ENCODE assay signal across 8 cellular contexts in genomic region chr19:3046621-3047306, GRCh38. TPM values are rescaled to one million over a fixed set of nuclear protein-coding genes. Genes with fewer than 3 reads are reported as not detected.
A peak's percentile ranks its signal among the peaks of the same experiment; 100 is the strongest.
DNase-seq lines count a peak whose midpoint lies in the region; ATAC-seq, FAIRE-seq and TF ChIP-seq lines count a peak whose summit lies in the region.

No MANE protein-coding gene starts in this region.

- H3K4me1 Mint-ChIP-seq in activated CD4-positive, alpha-beta memory T cell treated with anti-CD3 and anti-CD28 coated beads, Interleukin-2, amount 10 ng/mL, durations not matched to agents 7 days and 5 days: peaks cover 9% of the 10 kb centered on the region
- H3K4me1 Mint-ChIP-seq in activated T-cell treated with anti-CD3 and anti-CD28 coated beads, Interleukin-2, amount 50 U/mL, for 24 hours (ENCODE audit: low read depth): peaks cover 12% of the 10 kb centered on the region

- H3K27ac ChIP-seq in esophagus (ENCODE audit: low read depth in 2 of 2, low read length in 1 of 2) (peak overlapping the region; percentile 44 to 79), pancreas (peak overlapping the region in 2 of 4 donors; percentile 58 to 68)

- DNase-seq in DMS153 (lab: John Stamatoyannopoulos, UW): peak; percentile 59
- peak; percentile 52 for DNase-seq in NCI-H2196 (lab: John Stamatoyannopoulos, UW; ENCODE audit: unreplicated experiment)
- peak in 2 of 6 donors; percentile 65 to 72 for DNase-seq in pancreas
- no peak for DNase-seq in NCI-H1048 (lab: John Stamatoyannopoulos, UW)
- DNase-seq in activated CD4-positive, alpha-beta memory T cell treated with anti-CD3 and anti-CD28 coated beads, Interleukin-2, amount 10 ng/mL, durations not matched to agents 7 days and 5 days: no peak
- no peak for DNase-seq in activated T-cell treated with anti-CD3 and anti-CD28 coated beads, Interleukin-2, amount 50 U/mL, for 24 hours
- DNase-seq in MV-4-11 (lab: John Stamatoyannopoulos, UW): no peak

- H3K27me3 ChIP-seq in esophagus (ENCODE audit: control insufficient read depth in 1 of 2, insufficient read depth in 2 of 2, low read length in 2 of 2) (no peaks in the 10 kb centered on the region), pancreas (no peaks in the 10 kb centered on the region)

- H3K4me1 ChIP-seq in esophagus (ENCODE audit: control insufficient read depth in 2 of 2, insufficient read depth in 2 of 2, low read length in 1 of 2) (peaks cover 0 to 6% of the 10 kb centered on the region in 2 donors), pancreas (peaks cover 0 to 3% (median 0%) of the 10 kb centered on the region in 3 donors)

- intact Hi-C loops in pancreas (cut with DNase I): no loop called here

- H3K9me3 ChIP-seq in esophagus (ENCODE audit: control insufficient read depth in 2 of 2, insufficient read depth in 1 of 2, low read depth in 1 of 2, low read length in 1 of 2) (no peaks in the 10 kb centered on the region), pancreas (no peaks in the 10 kb centered on the region)

- 3 to 5% methylated on average over 13 to 30 of the region's 33 CpGs for WGBS in esophagus, 2 donors
- WGBS in pancreas, 2 donors: 3 to 8% methylated on average over 23 to 31 of the region's 33 CpGs

- no peak overlapping the region for H3K27ac Mint-ChIP-seq in activated CD4-positive, alpha-beta memory T cell treated with anti-CD3 and anti-CD28 coated beads, Interleukin-2, amount 10 ng/mL, durations not matched to agents 7 days and 5 days
- H3K27ac Mint-ChIP-seq in activated T-cell treated with anti-CD3 and anti-CD28 coated beads, Interleukin-2, amount 50 U/mL, for 24 hours: no peak overlapping the region

- POLR2A ChIA-PET in activated CD4-positive, alpha-beta memory T cell treated with anti-CD3 and anti-CD28 coated beads, Interleukin-2, amount 10 ng/mL, durations not matched to agents 7 days and 5 days (lab: Charles Lee): interaction anchor here (1.1 kb wide), 1 partner anchor 11 kb away, joined by 5 read pairs; no protein-coding TSS in a partner anchor

- FAIRE-seq in pancreas (lab: Jason Lieb, UNC): no peak

- no peaks in the 10 kb centered on the region for H3K36me3 Mint-ChIP-seq in activated CD4-positive, alpha-beta memory T cell treated with anti-CD3 and anti-CD28 coated beads, Interleukin-2, amount 10 ng/mL, durations not matched to agents 7 days and 5 days (ENCODE audit: low read depth)
- H3K36me3 Mint-ChIP-seq in activated T-cell treated with anti-CD3 and anti-CD28 coated beads, Interleukin-2, amount 50 U/mL, for 24 hours (ENCODE audit: low read depth): no peaks in the 10 kb centered on the region

- no peak for TF ChIP-seq CTCF in pancreas (IDR thresholded peaks at IDR 0.05)

- ATAC-seq in pancreas: peak; percentile 35 to 62 (median 59)

- no peaks in the 10 kb centered on the region for H3K9me3 Mint-ChIP-seq in activated CD4-positive, alpha-beta memory T cell treated with anti-CD3 and anti-CD28 coated beads, Interleukin-2, amount 10 ng/mL, durations not matched to agents 7 days and 5 days
- no peaks in the 10 kb centered on the region for H3K9me3 Mint-ChIP-seq in activated T-cell treated with anti-CD3 and anti-CD28 coated beads, Interleukin-2, amount 50 U/mL, for 24 hours

- H3K27me3 Mint-ChIP-seq in activated CD4-positive, alpha-beta memory T cell treated with anti-CD3 and anti-CD28 coated beads, Interleukin-2, amount 10 ng/mL, durations not matched to agents 7 days and 5 days: peaks cover 9% of the 10 kb centered on the region
- H3K27me3 Mint-ChIP-seq in activated T-cell treated with anti-CD3 and anti-CD28 coated beads, Interleukin-2, amount 50 U/mL, for 24 hours: no peaks in the 10 kb centered on the region

- H3K36me3 ChIP-seq in esophagus (ENCODE audit: control insufficient read depth in 2 of 2, insufficient read depth in 2 of 2, low read length in 1 of 2): no peaks in the 10 kb centered on the region
- H3K36me3 ChIP-seq in pancreas: no peaks in the 10 kb centered on the region

- CTCF ChIA-PET in activated CD4-positive, alpha-beta memory T cell treated with anti-CD3 and anti-CD28 coated beads, Interleukin-2, amount 10 ng/mL, durations not matched to agents 7 days and 5 days (lab: Charles Lee): interaction anchor here (0.8 kb wide), 1 partner anchor 14 kb away, joined by 3 read pairs; no protein-coding TSS in a partner anchor

- no peak overlapping the region for H3K4me3 Mint-ChIP-seq in activated CD4-positive, alpha-beta memory T cell treated with anti-CD3 and anti-CD28 coated beads, Interleukin-2, amount 10 ng/mL, durations not matched to agents 7 days and 5 days
- no peak overlapping the region for H3K4me3 Mint-ChIP-seq in activated T-cell treated with anti-CD3 and anti-CD28 coated beads, Interleukin-2, amount 50 U/mL, for 24 hours

- H3K4me3 ChIP-seq in esophagus (ENCODE audit: low read depth in 1 of 2, low read length in 2 of 2): peak overlapping the region in 1 of 2 donors; percentile 40
- peak overlapping the region in 3 of 4 donors; percentile 8 to 41 (median 34) for H3K4me3 ChIP-seq in pancreas

RNA-seq across cellular contexts. Expression of gene TLE5, which starts 15.5 kb away (rescaled TPM):
- 100 to 1,000 TPM; 356 to 578 TPM for polyA plus RNA-seq in esophagus
- 100 to 1,000 TPM; 165 to 250 (median 204) TPM for total RNA-seq in pancreas
- 100 to 1,000 TPM; 539 to 573 TPM for polyA plus RNA-seq in pancreas
- 100 to 1,000 TPM; 712 to 724 TPM for total RNA-seq in activated CD4-positive, alpha-beta memory T cell treated with anti-CD3 and anti-CD28 coated beads, Interleukin-2, amount 10 ng/mL, durations not matched to agents 7 days and 5 days

RNA-seq across cellular contexts. Expression of gene TLE2, which starts 17.7 kb away (rescaled TPM):
- 10 to 100 TPM; 10.1 to 16.0 TPM for polyA plus RNA-seq in esophagus
- 10 to 100 TPM; 16.4 to 38.0 (median 21.8) TPM for total RNA-seq in pancreas
- polyA plus RNA-seq in pancreas: 10 to 100 TPM; 72.6 to 81.9 TPM
- total RNA-seq in activated CD4-positive, alpha-beta memory T cell treated with anti-CD3 and anti-CD28 coated beads, Interleukin-2, amount 10 ng/mL, durations not matched to agents 7 days and 5 days: 1 to 10 TPM; 1.3 to 1.4 TPM

RNA-seq across cellular contexts. Expression of gene GNA11, which starts 47.4 kb away (rescaled TPM):
- polyA plus RNA-seq in esophagus (10 to 100 TPM; 18.5 to 20.0 TPM), pancreas (10 to 100 TPM; 25.6 to 28.4 TPM)
- total RNA-seq in pancreas: 10 to 100 TPM; 17.4 to 28.0 (median 23.6) TPM
- under 1 TPM; 0.63 to 0.78 TPM for total RNA-seq in activated CD4-positive, alpha-beta memory T cell treated with anti-CD3 and anti-CD28 coated beads, Interleukin-2, amount 10 ng/mL, durations not matched to agents 7 days and 5 days

Comparison
In these comparisons a context has a peak if more than half of its experiments do, and no peak if none do; other contexts are left out.
1. DNase-seq: peak in DMS153 (single experiment) and NCI-H2196 (single experiment); none in NCI-H1048 (single experiment), activated CD4-positive, alpha-beta memory T cell treated with anti-CD3 and anti-CD28 coated beads, Interleukin-2, amount 10 ng/mL, durations not matched to agents 7 days and 5 days (single experiment), activated T-cell treated with anti-CD3 and anti-CD28 coated beads, Interleukin-2, amount 50 U/mL, for 24 hours (single experiment) and MV-4-11 (single experiment).
2. RNA of gene TLE2, which starts 17.7 kb away (total RNA-seq): 16.4 to 38.0 TPM in pancreas; 1.3 to 1.4 TPM in activated CD4-positive, alpha-beta memory T cell treated with anti-CD3 and anti-CD28 coated beads, Interleukin-2, amount 10 ng/mL, durations not matched to agents 7 days and 5 days; every median in the first group is over 4 times any median in the second.
3. RNA of gene GNA11, which starts 47.4 kb away (total RNA-seq): 17.4 to 28.0 TPM in pancreas; 0.63 to 0.78 TPM in activated CD4-positive, alpha-beta memory T cell treated with anti-CD3 and anti-CD28 coated beads, Interleukin-2, amount 10 ng/mL, durations not matched to agents 7 days and 5 days; every median in the first group is over 10 times any median in the second.